ENCODE assay signal across 1 cellular context in genomic region chr11:65428578-65429068, GRCh38.
A peak's percentile ranks its signal among the peaks of the same experiment; 100 is the strongest.
TF ChIP-seq lines count a peak whose summit lies in the region.

No MANE protein-coding gene starts in this region.

TF ChIP-seq in K562, 482 proteins besides CTCF, POLR2A, EP300 and RAD21 (continued from another document and continues in another):
- TF ChIP-seq CHD4 (IDR thresholded peaks at IDR 0.05; ENCODE audit: insufficient read depth, insufficient replicate concordance, low read depth, low read length, poor library complexity, severe bottlenecking) (no peak), RCOR1 (IDR thresholded peaks at IDR 0.05; ENCODE audit: borderline replicate concordance in 1 of 2, low read depth in 2 of 2, low read length in 2 of 2) (no peak), POLR2AphosphoS5 (IDR thresholded peaks at IDR 0.05; ENCODE audit: control insufficient read depth, insufficient read depth, low read depth, low read length) (peak; percentile 34; the same call in 1 of the 2 replicates), NBN (IDR thresholded peaks at IDR 0.05; ENCODE audit: low read depth) (no peak), AFF1 (IDR thresholded peaks at IDR 0.05; ENCODE audit: low read depth in 1 of 2, partially characterized antibody in 2 of 2) (peak in 1 of 2 experiments; percentile 20), SREBF1 (IDR thresholded peaks at IDR 0.05; ENCODE audit: borderline replicate concordance, low read depth, low read length) (no peak), ZEB2 (IDR thresholded peaks at IDR 0.05) (peak; percentile 44; the same call in 1 of the 2 replicates), NKRF (IDR thresholded peaks at IDR 0.05; ENCODE audit: borderline replicate concordance) (no peak), TEAD1 (CRISPR knock-in tag; IDR thresholded peaks at IDR 0.05) (no peak), ARID3A (IDR thresholded peaks at IDR 0.05; ENCODE audit: borderline replicate concordance, low read depth, low read length) (no peak; the same call in 1 of the 2 replicates), HOMEZ (CRISPR knock-in tag; IDR thresholded peaks at IDR 0.05) (no peak), ARHGAP35 (IDR thresholded peaks at IDR 0.05; ENCODE audit: partially characterized antibody) (peak; percentile 66), FOXJ2 (tag; IDR thresholded peaks at IDR 0.05) (no peak), E2F3 (CRISPR knock-in tag; IDR thresholded peaks at IDR 0.05) (no peak), ZNF324 (CRISPR knock-in tag; IDR thresholded peaks at IDR 0.05) (0 out of 2 replicates have a peak, but pooled peaks have one; percentile 6), SOX6 (IDR thresholded peaks at IDR 0.05) (no peak), FOXA3 (CRISPR knock-in tag; conservative IDR thresholded peaks at IDR 0.05 in 1 of 2, IDR thresholded peaks at IDR 0.05 in 1 of 2) (no peak), FOXP4 (CRISPR knock-in tag; IDR thresholded peaks at IDR 0.05; ENCODE audit: borderline replicate concordance) (no peak), TRIM24 (IDR thresholded peaks at IDR 0.05) (no peak), RAD51 (IDR thresholded peaks at IDR 0.05; ENCODE audit: borderline replicate concordance, low read depth) (no peak), SETDB1 (IDR thresholded peaks at IDR 0.05; ENCODE audit: low read length) (no peak), POLR2G (IDR thresholded peaks at IDR 0.05; ENCODE audit: low read depth, low read length) (peak; percentile 72), IRF9 (tag; IDR thresholded peaks at IDR 0.05) (no peak), ZNF766 (CRISPR knock-in tag; conservative IDR thresholded peaks at IDR 0.05) (no peak), ZNF124 (CRISPR knock-in tag; IDR thresholded peaks at IDR 0.05) (no peak)
- TF ChIP-seq, protein P1, sequence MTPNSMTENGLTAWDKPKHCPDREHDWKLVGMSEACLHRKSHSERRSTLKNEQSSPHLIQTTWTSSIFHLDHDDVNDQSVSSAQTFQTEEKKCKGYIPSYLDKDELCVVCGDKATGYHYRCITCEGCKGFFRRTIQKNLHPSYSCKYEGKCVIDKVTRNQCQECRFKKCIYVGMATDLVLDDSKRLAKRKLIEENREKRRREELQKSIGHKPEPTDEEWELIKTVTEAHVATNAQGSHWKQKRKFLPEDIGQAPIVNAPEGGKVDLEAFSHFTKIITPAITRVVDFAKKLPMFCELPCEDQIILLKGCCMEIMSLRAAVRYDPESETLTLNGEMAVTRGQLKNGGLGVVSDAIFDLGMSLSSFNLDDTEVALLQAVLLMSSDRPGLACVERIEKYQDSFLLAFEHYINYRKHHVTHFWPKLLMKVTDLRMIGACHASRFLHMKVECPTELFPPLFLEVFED (CRISPR knock-in tag; conservative IDR thresholded peaks at IDR 0.05) = 0 out of 2 replicates have a peak, but pooled peaks have one; percentile 2
- TF ChIP-seq, protein P2, sequence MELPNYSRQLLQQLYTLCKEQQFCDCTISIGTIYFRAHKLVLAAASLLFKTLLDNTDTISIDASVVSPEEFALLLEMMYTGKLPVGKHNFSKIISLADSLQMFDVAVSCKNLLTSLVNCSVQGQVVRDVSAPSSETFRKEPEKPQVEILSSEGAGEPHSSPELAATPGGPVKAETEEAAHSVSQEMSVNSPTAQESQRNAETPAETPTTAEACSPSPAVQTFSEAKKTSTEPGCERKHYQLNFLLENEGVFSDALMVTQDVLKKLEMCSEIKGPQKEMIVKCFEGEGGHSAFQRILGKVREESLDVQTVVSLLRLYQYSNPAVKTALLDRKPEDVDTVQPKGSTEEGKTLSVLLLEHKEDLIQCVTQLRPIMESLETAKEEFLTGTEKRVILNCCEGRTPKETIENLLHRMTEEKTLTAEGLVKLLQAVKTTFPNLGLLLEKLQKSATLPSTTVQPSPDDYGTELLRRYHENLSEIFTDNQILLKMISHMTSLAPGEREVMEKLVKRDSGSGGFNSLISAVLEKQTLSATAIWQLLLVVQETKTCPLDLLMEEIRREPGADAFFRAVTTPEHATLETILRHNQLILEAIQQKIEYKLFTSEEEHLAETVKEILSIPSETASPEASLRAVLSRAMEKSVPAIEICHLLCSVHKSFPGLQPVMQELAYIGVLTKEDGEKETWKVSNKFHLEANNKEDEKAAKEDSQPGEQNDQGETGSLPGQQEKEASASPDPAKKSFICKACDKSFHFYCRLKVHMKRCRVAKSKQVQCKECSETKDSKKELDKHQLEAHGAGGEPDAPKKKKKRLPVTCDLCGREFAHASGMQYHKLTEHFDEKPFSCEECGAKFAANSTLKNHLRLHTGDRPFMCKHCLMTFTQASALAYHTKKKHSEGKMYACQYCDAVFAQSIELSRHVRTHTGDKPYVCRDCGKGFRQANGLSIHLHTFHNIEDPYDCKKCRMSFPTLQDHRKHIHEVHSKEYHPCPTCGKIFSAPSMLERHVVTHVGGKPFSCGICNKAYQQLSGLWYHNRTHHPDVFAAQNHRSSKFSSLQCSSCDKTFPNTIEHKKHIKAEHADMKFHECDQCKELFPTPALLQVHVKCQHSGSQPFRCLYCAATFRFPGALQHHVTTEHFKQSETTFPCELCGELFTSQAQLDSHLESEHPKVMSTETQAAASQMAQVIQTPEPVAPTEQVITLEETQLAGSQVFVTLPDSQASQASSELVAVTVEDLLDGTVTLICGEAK (IDR thresholded peaks at IDR 0.05) = no peak
- TF ChIP-seq, protein P2 (CRISPR knock-in tag; IDR thresholded peaks at IDR 0.05) = no peak
- TF ChIP-seq, protein P3, sequence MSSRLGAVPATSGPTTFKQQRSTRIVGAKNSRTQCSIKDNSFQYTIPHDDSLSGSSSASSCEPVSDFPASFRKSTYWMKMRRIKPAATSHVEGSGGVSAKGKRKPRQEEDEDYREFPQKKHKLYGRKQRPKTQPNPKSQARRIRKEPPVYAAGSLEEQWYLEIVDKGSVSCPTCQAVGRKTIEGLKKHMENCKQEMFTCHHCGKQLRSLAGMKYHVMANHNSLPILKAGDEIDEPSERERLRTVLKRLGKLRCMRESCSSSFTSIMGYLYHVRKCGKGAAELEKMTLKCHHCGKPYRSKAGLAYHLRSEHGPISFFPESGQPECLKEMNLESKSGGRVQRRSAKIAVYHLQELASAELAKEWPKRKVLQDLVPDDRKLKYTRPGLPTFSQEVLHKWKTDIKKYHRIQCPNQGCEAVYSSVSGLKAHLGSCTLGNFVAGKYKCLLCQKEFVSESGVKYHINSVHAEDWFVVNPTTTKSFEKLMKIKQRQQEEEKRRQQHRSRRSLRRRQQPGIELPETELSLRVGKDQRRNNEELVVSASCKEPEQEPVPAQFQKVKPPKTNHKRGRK (tag; IDR thresholded peaks at IDR 0.05) = no peak
